ENCODE assay signal across 9 cellular contexts in genomic region chr16:67653131-67654068, GRCh38. TPM values are rescaled to one million over a fixed set of nuclear protein-coding genes. Genes with fewer than 3 reads are reported as not detected.
DNase-seq lines count a peak whose midpoint lies in the region; ATAC-seq and TF ChIP-seq lines count a peak whose summit lies in the region.
"Had no signal": no experiment of that assay in that cellular context is flagged by ENCODE, and none has a peak within 500 bp of the region (broad histone marks: within the 10 kb centered on the region; RNA-seq: fewer than 3 reads in every experiment).

No MANE protein-coding gene starts in this region.

- no peaks in the 10 kb centered on the region for H3K9me2 ChIP-seq in GM23248 (ENCODE audit: insufficient read depth)

- no peak for TF ChIP-seq POLR2A in gastrocnemius medialis (IDR thresholded peaks at IDR 0.05)

- peak overlapping the region; percentile 29 for H2AFZ ChIP-seq in GM23248

- intact Hi-C loops in gastrocnemius medialis (cut with DNase I; ENCODE audit: low total_unique reads), result no loop called here

- peak overlapping the region; percentile 37 for H3K9ac ChIP-seq in GM23248

- peak overlapping the region; percentile 75 for H3K4me2 ChIP-seq in GM23248 (ENCODE audit: unreplicated experiment)

- no peaks in the 10 kb centered on the region for H3F3A ChIP-seq in GM23248 (ENCODE audit: insufficient read depth)

- WGBS in GM23248 (ENCODE audit: low coverage in 1 of 2, low lambda C conversion rate in 2 of 2, missing lambda C conversion rate in 2 of 2), 2 experiments, result 0 to 3% methylated on average over 22 to 61 of the region's 79 CpGs

- ATAC-seq in gastrocnemius medialis (no peak), GM18873 (IDR thresholded peaks at IDR 0.05; ENCODE audit: low FRiP score, unreplicated experiment) (no peak), GM18498 (IDR thresholded peaks at IDR 0.05; ENCODE audit: unreplicated experiment) (no peak)

- DNase-seq in GM23248 (peak; percentile 66), SK-N-DZ (ENCODE audit: low spot score) (peak; percentile 25), foreskin fibroblast (peak in 1 of 2 donors; percentile 48), gastrocnemius medialis (no peak), iPS-NIHi7 (ENCODE audit: extremely low spot score) (no peak), ureter (ENCODE audit: low spot score) (no peak)
- DNase-seq: activated CD4-positive, alpha-beta T cell treated with anti-CD3 and anti-CD28 coated beads, Interleukin-2, amount 50 U/mL, for 1 hour had no signal

- TF ChIP-seq CTCF in foreskin fibroblast (IDR thresholded peaks at IDR 0.05; ENCODE audit: low read depth, low read length) (no peak), gastrocnemius medialis (IDR thresholded peaks at IDR 0.05 in 4 of 5, conservative IDR thresholded peaks at IDR 0.05 in 1 of 5) (peak; percentile 6 to 42 (median 17))

- H3K4me3 ChIP-seq in GM23248, result peak overlapping the region; percentile 61
- H3K4me3 ChIP-seq in foreskin fibroblast (ENCODE audit: low read depth in 1 of 2, low read length in 2 of 2), result peak overlapping the region; percentile 44 to 50
- H3K4me3 ChIP-seq in gastrocnemius medialis, result peak overlapping the region in 3 of 4 donors; percentile 27 to 28 (median 27)

- H3K27ac ChIP-seq in GM23248 (no peak overlapping the region), gastrocnemius medialis (no peak overlapping the region)

- 0 out of 2 replicates have a peak, but pooled peaks cover 2% of the 10 kb centered on the region for H3K79me2 ChIP-seq in GM23248 (ENCODE audit: insufficient read depth)

- H3K4me1 ChIP-seq in GM23248 (ENCODE audit: insufficient read depth) (no peaks in the 10 kb centered on the region), gastrocnemius medialis (peaks cover 4 to 6% of the 10 kb centered on the region in 2 donors)

- H3K9me3 ChIP-seq in GM23248 (ENCODE audit: low read depth) (no peaks in the 10 kb centered on the region), gastrocnemius medialis (no peaks in the 10 kb centered on the region)

- H4K20me1 ChIP-seq in GM23248 (ENCODE audit: insufficient read depth), result no peaks in the 10 kb centered on the region

- no peaks in the 10 kb centered on the region for H3K36me3 ChIP-seq in GM23248 (ENCODE audit: low read depth)
- no peaks in the 10 kb centered on the region for H3K36me3 ChIP-seq in gastrocnemius medialis

- in situ Hi-C loops in GM23248 (cut with MboI) (no loop called here), gastrocnemius medialis (cut with MboI; ENCODE audit: low sequenced_read_pairs in 4 of 4) (loop anchor here in 1 of 4 donors (10.0 kb wide), 1 partner anchor 129 kb away; the partner anchor contains the start of gene RIPOR1)

- H3K27me3 ChIP-seq in GM23248 (replicated peaks; ENCODE audit: insufficient read depth), result peaks cover 33% of the 10 kb centered on the region
- peaks cover 56 to 59% (median 58%) of the 10 kb centered on the region in 3 donors for H3K27me3 ChIP-seq in gastrocnemius medialis

RNA-seq across cellular contexts. Expression of gene ACD, which starts 6.7 kb away (rescaled TPM):
- total RNA-seq in GM23248 (2014; rRNA removed; shearing (Covaris generic)), result 25.8 and 33.4 TPM in 2 replicates
- 24.0 and 25.2 TPM in 2 replicates for polyA plus RNA-seq in GM23248 (2016; fragmentation: Nextera tagmentation; extraction: Ambion mirVana)
- polyA plus RNA-seq in SK-N-DZ (2014; cell fraction: cytosol; rRNA removed), result 78.8 and 84.8 TPM in 2 replicates
- polyA plus RNA-seq in SK-N-DZ (2014; cell fraction: nucleus; rRNA removed), result 168 and 203 TPM in 2 replicates
- total RNA-seq in gastrocnemius medialis (10 to 100 TPM in 3 of 4 donors, 1 to 10 TPM in 1; 9.9 to 12.8 (median 11.1) TPM), ureter (14.3 TPM)

RNA-seq across cellular contexts. Expression of gene PARD6A, which starts 7.4 kb away (rescaled TPM):
- 0.97 TPM in 1 of 2 replicates, not detected in the other for total RNA-seq in GM23248 (2014; rRNA removed; shearing (Covaris generic))
- polyA plus RNA-seq in GM23248 (2016; fragmentation: Nextera tagmentation; extraction: Ambion mirVana), result 0.58 and 0.70 TPM in 2 replicates
- 14.3 and 17.2 TPM in 2 replicates for polyA plus RNA-seq in SK-N-DZ (2014; cell fraction: cytosol; rRNA removed)
- polyA plus RNA-seq in SK-N-DZ (2014; cell fraction: nucleus; rRNA removed), result 9.7 and 9.8 TPM in 2 replicates
- 10 to 100 TPM in 3 of 4 donors, 1 to 10 TPM in 1; 2.7 to 17.3 (median 12.5) TPM for total RNA-seq in gastrocnemius medialis
- 1.6 TPM for total RNA-seq in ureter

RNA-seq across cellular contexts. Expression of gene CARMIL2, which starts 8.5 kb away (rescaled TPM):
- under 0.01 TPM in 1 of 2 replicates, not detected in the other for total RNA-seq in GM23248 (2014; rRNA removed; shearing (Covaris generic))
- 1.1 and 1.4 TPM in 2 replicates for polyA plus RNA-seq in GM23248 (2016; fragmentation: Nextera tagmentation; extraction: Ambion mirVana)
- polyA plus RNA-seq in SK-N-DZ (2014; cell fraction: cytosol; rRNA removed), result 12.3 and 14.3 TPM in 2 replicates
- polyA plus RNA-seq in SK-N-DZ (2014; cell fraction: nucleus; rRNA removed), result 43.4 and 52.2 TPM in 2 replicates
- 1 to 10 TPM in 1 of 4 donors, under 1 TPM in 1, not detected in 2; 0.10 to 1.1 TPM for total RNA-seq in gastrocnemius medialis
- total RNA-seq in ureter, result 5.7 TPM

RNA-seq across cellular contexts. Expression of gene ENKD1, which starts 13.2 kb away (rescaled TPM):
- total RNA-seq in GM23248 (2014; rRNA removed; shearing (Covaris generic)), result 11.2 and 15.0 TPM in 2 replicates
- polyA plus RNA-seq in GM23248 (2016; fragmentation: Nextera tagmentation; extraction: Ambion mirVana), result 6.7 and 8.3 TPM in 2 replicates
- polyA plus RNA-seq in SK-N-DZ (2014; cell fraction: cytosol; rRNA removed), result 29.0 and 31.4 TPM in 2 replicates
- polyA plus RNA-seq in SK-N-DZ (2014; cell fraction: nucleus; rRNA removed), result 51.5 and 82.6 TPM in 2 replicates
- total RNA-seq in gastrocnemius medialis, result 10 to 100 TPM in 3 of 4 donors, 1 to 10 TPM in 1; 8.1 to 14.2 (median 11.2) TPM
- 18.0 TPM for total RNA-seq in ureter

RNA-seq across cellular contexts. Expression of gene C16orf86, which starts 13.2 kb away (rescaled TPM):
- total RNA-seq in GM23248 (2014; rRNA removed; shearing (Covaris generic)), result 2.1 and 6.6 TPM in 2 replicates
- 2.8 and 3.4 TPM in 2 replicates for polyA plus RNA-seq in GM23248 (2016; fragmentation: Nextera tagmentation; extraction: Ambion mirVana)
- 5.7 and 5.9 TPM in 2 replicates for polyA plus RNA-seq in SK-N-DZ (2014; cell fraction: cytosol; rRNA removed)
- 17.9 and 19.9 TPM in 2 replicates for polyA plus RNA-seq in SK-N-DZ (2014; cell fraction: nucleus; rRNA removed)
- total RNA-seq in gastrocnemius medialis, result 1 to 10 TPM; 5.1 to 8.5 (median 7.3) TPM
- total RNA-seq in ureter, result 2.7 TPM

Comparison
In these comparisons a context has a peak if more than half of its experiments do, and no peak if none do; other contexts are left out.
1. DNase-seq: peak in GM23248 (single experiment) and SK-N-DZ (single experiment); none in gastrocnemius medialis (0 of 2), iPS-NIHi7 (single experiment) and ureter (single experiment).
2. Peak in every context shown above with its lines, with median percentiles within 50 percentile points of each other: H3K4me3 ChIP-seq.